1 cellular context compared by ENCODE assay signal in genomic region chr20:32019563-32020463, GRCh38.
TF ChIP-seq lines count a peak whose summit lies in the region.

No MANE protein-coding gene starts in this region.

TF ChIP-seq in SK-N-SH treated with all-trans-retinoic acid at 6 μM for 48 hours, 23 proteins besides CTCF, POLR2A, EP300 and RAD21 (continued from another document):
- TF ChIP-seq, protein P1, sequence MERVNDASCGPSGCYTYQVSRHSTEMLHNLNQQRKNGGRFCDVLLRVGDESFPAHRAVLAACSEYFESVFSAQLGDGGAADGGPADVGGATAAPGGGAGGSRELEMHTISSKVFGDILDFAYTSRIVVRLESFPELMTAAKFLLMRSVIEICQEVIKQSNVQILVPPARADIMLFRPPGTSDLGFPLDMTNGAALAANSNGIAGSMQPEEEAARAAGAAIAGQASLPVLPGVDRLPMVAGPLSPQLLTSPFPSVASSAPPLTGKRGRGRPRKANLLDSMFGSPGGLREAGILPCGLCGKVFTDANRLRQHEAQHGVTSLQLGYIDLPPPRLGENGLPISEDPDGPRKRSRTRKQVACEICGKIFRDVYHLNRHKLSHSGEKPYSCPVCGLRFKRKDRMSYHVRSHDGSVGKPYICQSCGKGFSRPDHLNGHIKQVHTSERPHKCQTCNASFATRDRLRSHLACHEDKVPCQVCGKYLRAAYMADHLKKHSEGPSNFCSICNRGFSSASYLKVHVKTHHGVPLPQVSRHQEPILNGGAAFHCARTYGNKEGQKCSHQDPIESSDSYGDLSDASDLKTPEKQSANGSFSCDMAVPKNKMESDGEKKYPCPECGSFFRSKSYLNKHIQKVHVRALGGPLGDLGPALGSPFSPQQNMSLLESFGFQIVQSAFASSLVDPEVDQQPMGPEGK (CRISPR knock-in tag; IDR thresholded peaks at IDR 0.05; ENCODE audit: borderline replicate concordance), result no peak
- TF ChIP-seq ESRRG (CRISPR knock-in tag; IDR thresholded peaks at IDR 0.05) (no peak), GLIS3 (CRISPR knock-in tag; IDR thresholded peaks at IDR 0.05) (no peak), OSR1 (CRISPR knock-in tag; IDR thresholded peaks at IDR 0.05) (no peak), TCF4 (CRISPR knock-in tag; IDR thresholded peaks at IDR 0.05; ENCODE audit: borderline replicate concordance) (no peak), ZNF565 (CRISPR knock-in tag; conservative IDR thresholded peaks at IDR 0.05; ENCODE audit: low read depth) (no peak)
